1 cellular context compared by ENCODE assay signal in the genomic region with DNA sequence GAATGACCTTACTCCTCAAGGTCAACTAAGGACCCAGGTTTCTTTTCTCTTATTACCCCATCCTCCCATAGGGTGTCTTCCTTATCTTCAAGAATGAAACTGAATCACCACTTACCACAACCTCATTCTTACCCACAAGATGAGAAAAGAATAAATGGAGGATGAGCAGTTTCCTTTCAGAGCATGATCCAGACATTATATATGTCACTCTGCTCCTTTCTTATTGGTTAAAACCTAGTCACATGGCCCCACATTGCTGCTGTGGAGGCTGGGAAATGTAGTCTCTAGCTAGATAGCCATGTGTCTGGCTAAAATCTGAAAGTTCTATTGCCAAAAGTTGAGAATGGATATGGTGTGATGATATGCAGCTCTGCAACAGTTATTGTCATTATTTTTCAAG.
TF ChIP-seq lines count a peak whose summit lies in the region.

No MANE protein-coding gene starts in this region.

TF ChIP-seq in SK-N-SH treated with all-trans-retinoic acid at 6 μM for 48 hours, 23 proteins besides CTCF, POLR2A, EP300 and RAD21 (continued from another document):
- TF ChIP-seq, protein P1, sequence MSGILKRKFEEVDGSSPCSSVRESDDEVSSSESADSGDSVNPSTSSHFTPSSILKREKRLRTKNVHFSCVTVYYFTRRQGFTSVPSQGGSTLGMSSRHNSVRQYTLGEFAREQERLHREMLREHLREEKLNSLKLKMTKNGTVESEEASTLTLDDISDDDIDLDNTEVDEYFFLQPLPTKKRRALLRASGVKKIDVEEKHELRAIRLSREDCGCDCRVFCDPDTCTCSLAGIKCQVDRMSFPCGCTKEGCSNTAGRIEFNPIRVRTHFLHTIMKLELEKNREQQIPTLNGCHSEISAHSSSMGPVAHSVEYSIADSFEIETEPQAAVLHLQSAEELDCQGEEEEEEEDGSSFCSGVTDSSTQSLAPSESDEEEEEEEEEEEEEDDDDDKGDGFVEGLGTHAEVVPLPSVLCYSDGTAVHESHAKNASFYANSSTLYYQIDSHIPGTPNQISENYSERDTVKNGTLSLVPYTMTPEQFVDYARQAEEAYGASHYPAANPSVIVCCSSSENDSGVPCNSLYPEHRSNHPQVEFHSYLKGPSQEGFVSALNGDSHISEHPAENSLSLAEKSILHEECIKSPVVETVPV (CRISPR knock-in tag; IDR thresholded peaks at IDR 0.05), result no peak
